Comparison of ENCODE assay signal across 12 cellular contexts in genomic region chr6:52992980-52993379, GRCh38. TPM values are rescaled to one million over a fixed set of nuclear protein-coding genes. Genes with fewer than 3 reads are reported as not detected.
DNase-seq lines count a peak whose midpoint lies in the region; ATAC-seq, FAIRE-seq and TF ChIP-seq lines count a peak whose summit lies in the region.
"Had no signal": no experiment of that assay in that cellular context is flagged by ENCODE, and none has a peak within 500 bp of the region (broad histone marks: within the 10 kb centered on the region; RNA-seq: fewer than 3 reads in every experiment).

No MANE protein-coding gene starts in this region.

- H3K79me2 ChIP-seq in K562 (ENCODE audit: control insufficient read depth, insufficient read depth, low read length) = no peaks in the 10 kb centered on the region

- H3K9me3 ChIP-seq in right cardiac atrium (ENCODE audit: control insufficient read depth, low read length) = no peaks in the 10 kb centered on the region
- no peaks in the 10 kb centered on the region for H3K9me3 ChIP-seq in K562 (replicated peaks; ENCODE audit: control insufficient read depth, insufficient read depth, low read depth, low read length)
- no peaks in the 10 kb centered on the region for H3K9me3 ChIP-seq in lower lobe of right lung
- no peaks in the 10 kb centered on the region for H3K9me3 ChIP-seq in uterus

- H3K27me3 ChIP-seq in right cardiac atrium (ENCODE audit: control insufficient read depth, insufficient read depth) = no peaks in the 10 kb centered on the region
- H3K27me3 ChIP-seq in K562 (ENCODE audit: control insufficient read depth in 2 of 2, insufficient read depth in 2 of 2, low read length in 2 of 2) = no peaks in the 10 kb centered on the region; a peak in 1 of 5 replicates
- no peaks in the 10 kb centered on the region for H3K27me3 ChIP-seq in lower lobe of right lung (ENCODE audit: low read depth)
- no peaks in the 10 kb centered on the region for H3K27me3 ChIP-seq in uterus

- DNase-seq in right cardiac atrium = no peak
- no peak for DNase-seq in Right ventricle myocardium superior
- no peak for DNase-seq in K562 (ENCODE audit: extremely low read depth in 1 of 4, low spot score in 3 of 4)
- no peak for DNase-seq in lower lobe of right lung
- DNase-seq in uterus = no peak
- DNase-seq in mucosa of gallbladder (ENCODE audit: low spot score) = no peak
- DNase-seq in HUDEP-2 (lab: John Stamatoyannopoulos, UW; ENCODE audit: unreplicated experiment in 76 of 76) = no peak
- DNase-seq: activated T-cell treated with anti-CD3 and anti-CD28 coated beads, Interleukin-2, amount 50 U/mL, for 72 hours; COR-L47; naive thymus-derived CD8-positive, alpha-beta T cell had no signal

- H3K9ac ChIP-seq in K562 (ENCODE audit: insufficient read depth in 1 of 2, low read depth in 2 of 2, low read length in 2 of 2) = no peak overlapping the region

- no peak overlapping the region for H3K4me2 ChIP-seq in K562 (ENCODE audit: insufficient read depth, low read length)

- H3K4me3 ChIP-seq in right cardiac atrium (ENCODE audit: low read length) = peak overlapping the region; percentile 61
- no peak overlapping the region for H3K4me3 ChIP-seq in K562
- peak overlapping the region; percentile 71 for H3K4me3 ChIP-seq in lower lobe of right lung
- H3K4me3 ChIP-seq in uterus = peak overlapping the region in 1 of 2 donors; percentile 66

- no peaks in the 10 kb centered on the region for H4K20me1 ChIP-seq in K562 (replicated peaks; ENCODE audit: control insufficient read depth, insufficient read depth, low read length)

- in situ Hi-C loops in K562 (cut with MboI) = loop anchor here (5.0 kb wide), 1 partner anchor 64 kb away; no protein-coding TSS in a partner anchor

- H3K27ac ChIP-seq in right cardiac atrium (ENCODE audit: low read length) (peak overlapping the region; percentile 49), K562 (ENCODE audit: extremely low read depth, low read depth, low read length) (no peak overlapping the region), lower lobe of right lung (peak overlapping the region; percentile 92), uterus (peak overlapping the region; percentile 94 to 98)

- BruUV-seq in K562 (replicated peaks; lab: Mats Ljungman, UMichigan) = no TSS peak

- no peak for FAIRE-seq in K562 (lab: Jason Lieb, UNC)

- intact Hi-C loops in right cardiac atrium (cut with DNase I) (no loop called here), Right ventricle myocardium superior (cut with DNase I) (no loop called here), K562 (cut with micrococcal nuclease) (loop anchor here (10.0 kb wide), 1 partner anchor 268 kb away; no protein-coding TSS in a partner anchor), lower lobe of right lung (cut with DNase I) (no loop called here), uterus (cut with DNase I; ENCODE audit: low total_unique reads) (no loop called here)

- no peak overlapping the region for H2AFZ ChIP-seq in K562 (ENCODE audit: low read depth, low read length)

- POLR2A ChIA-PET in K562 (lab: Yijun Ruan, JAX) = interaction anchor here (1.0 to 2.0 kb wide), 3 partner anchors 8 to 73 kb away, joined by 3 to 9 read pairs (median 4); partner anchors contain the start of gene FBXO9

- TF ChIP-seq POLR2A in K562 (conservative IDR thresholded peaks at IDR 0.05) (no peak), uterus (IDR thresholded peaks at IDR 0.05) (no peak)

- TF ChIP-seq EP300 in K562 (IDR thresholded peaks at IDR 0.05; ENCODE audit: low read length) = no peak

- H3K4me1 ChIP-seq in right cardiac atrium (ENCODE audit: control insufficient read depth, insufficient read depth, low read length) (peaks cover 1% of the 10 kb centered on the region), K562 (replicated peaks in 1 of 2; ENCODE audit: control insufficient read depth in 2 of 2, insufficient read depth in 2 of 2, low read length in 2 of 2) (peaks cover 0 to 10% of the 10 kb centered on the region in 2 experiments; a peak in 3 of 5 replicates), lower lobe of right lung (peaks cover 8% of the 10 kb centered on the region), uterus (no peaks in the 10 kb centered on the region)

- TF ChIP-seq RAD21 in K562 (CRISPR knock-in tag; conservative IDR thresholded peaks at IDR 0.05 in 1 of 2, IDR thresholded peaks at IDR 0.05 in 1 of 2) = no peak

- H3K36me3 ChIP-seq in K562 (ENCODE audit: control insufficient read depth, insufficient read depth, low read length) (no peaks in the 10 kb centered on the region), lower lobe of right lung (peaks cover 13% of the 10 kb centered on the region), uterus (no peaks in the 10 kb centered on the region)

- 75% methylated on average over 6 of the region's 6 CpGs for WGBS in right cardiac atrium
- 80% methylated on average over 6 of the region's 6 CpGs for WGBS in K562 (ENCODE audit: insufficient coverage, low coverage, missing lambda C conversion rate)

- H3K9me1 ChIP-seq in K562 (ENCODE audit: control insufficient read depth, insufficient read depth, low read length) = no peaks in the 10 kb centered on the region

- TF ChIP-seq CTCF in K562 (IDR thresholded peaks at IDR 0.05 in 2 of 3, conservative IDR thresholded peaks at IDR 0.05 in 1 of 3; ENCODE audit: insufficient read depth in 2 of 3, low read depth in 1 of 3, low read length in 3 of 3) (no peak), lower lobe of right lung (IDR thresholded peaks at IDR 0.05) (no peak), uterus (IDR thresholded peaks at IDR 0.05) (no peak)

- no peak for ATAC-seq in right cardiac atrium
- ATAC-seq in Right ventricle myocardium superior (ENCODE audit: poor library complexity) = no peak
- ATAC-seq in K562 = no peak
- no peak for ATAC-seq in lower lobe of right lung
- no peak for ATAC-seq in HG02623 (IDR thresholded peaks at IDR 0.05; ENCODE audit: unreplicated experiment)
- ATAC-seq: activated T-cell treated with anti-CD3 and anti-CD28 coated beads, Interleukin-2, amount 50 U/mL, for 72 hours; esophagus mucosa; naive thymus-derived CD8-positive, alpha-beta T cell had no signal

- CTCF ChIA-PET in K562 (lab: Yijun Ruan, JAX; ENCODE audit: low intra/inter-chr PET ratio) = no interaction called here

TF ChIP-seq in K562, 482 proteins besides CTCF, POLR2A, EP300 and RAD21:
- TF ChIP-seq POLR3G (IDR thresholded peaks at IDR 0.05; ENCODE audit: extremely low read depth, insufficient read length, insufficient replicate concordance) (no peak), TRIM24 (IDR thresholded peaks at IDR 0.05) (no peak), CEBPB (tag; IDR thresholded peaks at IDR 0.05) (peak; percentile 69), CBX8 (IDR thresholded peaks at IDR 0.05; ENCODE audit: borderline replicate concordance, extremely low read depth, low read depth, low read length, poor library complexity, severe bottlenecking) (no peak), CEBPG (CRISPR knock-in tag; IDR thresholded peaks at IDR 0.05) (no peak), CEBPG (tag; conservative IDR thresholded peaks at IDR 0.05 in 1 of 2, IDR thresholded peaks at IDR 0.05 in 1 of 2) (peak in 1 of 2 experiments; percentile 44; a peak in 1 of 4 replicates)

RNA-seq across cellular contexts. Expression of gene GSTA4, which starts 2.1 kb away (rescaled TPM):
- 10 to 100 TPM; 11.5 to 17.6 (median 15.4) TPM for total RNA-seq in right cardiac atrium
- polyA plus RNA-seq in right cardiac atrium = 16.8 TPM
- 7.0 TPM for total RNA-seq in Right ventricle myocardium superior
- 0.67 and 2.1 TPM in 2 replicates for total RNA-seq in K562 (2011; cell fraction: chromatin; rRNA removed; ENCODE audit: low replicate concordance)
- total RNA-seq in K562 (2011; cell fraction: nucleolus; rRNA removed) = 0.17 and 1.1 TPM in 2 replicates
- 2.0 and 3.2 TPM in 2 replicates for total RNA-seq in K562 (2011; cell fraction: nucleoplasm; rRNA removed)
- total RNA-seq in K562 (2014; rRNA removed) = 1.3 and 1.5 TPM in 2 replicates
- 1.7 and 2.0 TPM in 2 replicates for total RNA-seq in K562 (2014; rRNA removed; fragmentation: Illumina TruSeq; extraction: Trizol)
- total RNA-seq in K562 (2015; rRNA removed; fragmentation: Illumina TruSeq; extraction: Trizol) = 0.98 and 1.7 TPM in 2 replicates
- total RNA-seq in K562 (2021) = 0.89 and 1.4 TPM in 2 replicates
- polyA plus RNA-seq in K562 (2011; rRNA removed) = 3.1 and 3.4 TPM in 2 replicates
- 0.75 and 2.1 TPM in 2 replicates for polyA plus RNA-seq in K562 (2011; cell fraction: cytosol; rRNA removed)
- 1.1 and 3.3 TPM in 2 replicates for polyA plus RNA-seq in K562 (2011; cell fraction: nucleus; rRNA removed)
- 1.6 and 1.8 TPM in 2 replicates for polyA plus RNA-seq in K562 (2012)
- 2.4 and 2.8 TPM in 2 replicates for polyA plus RNA-seq in K562 (2014; fragmentation: Illumina TruSeq; extraction: Trizol)
- 1 to 10 TPM; 2.6 to 4.0 TPM for polyA plus RNA-seq in K562 (2014; fragmentation: Nextera tagmentation; extraction: Ambion mirVana)
- 2.0 and 2.6 TPM in 2 replicates for polyA plus RNA-seq in K562 (2014; rRNA removed)
- polyA minus RNA-seq in K562 (2011; rRNA and poly(A)+ RNA removed) = 1.1 and 1.2 TPM in 2 replicates
- 0.76 and 1.0 TPM in 2 replicates for polyA minus RNA-seq in K562 (2011; cell fraction: cytosol; rRNA and poly(A)+ RNA removed)
- 0.89 and 0.94 TPM in 2 replicates for polyA minus RNA-seq in K562 (2011; cell fraction: nucleus; rRNA and poly(A)+ RNA removed)
- 63.4 TPM for total RNA-seq in lower lobe of right lung
- 10 to 100 TPM in 3 of 4 donors, 1 to 10 TPM in 1; 7.7 to 59.2 (median 23.0) TPM for total RNA-seq in uterus
- 19.9 TPM for total RNA-seq in mucosa of gallbladder
